17 cellular contexts compared by ENCODE assay signal in the genomic region with DNA sequence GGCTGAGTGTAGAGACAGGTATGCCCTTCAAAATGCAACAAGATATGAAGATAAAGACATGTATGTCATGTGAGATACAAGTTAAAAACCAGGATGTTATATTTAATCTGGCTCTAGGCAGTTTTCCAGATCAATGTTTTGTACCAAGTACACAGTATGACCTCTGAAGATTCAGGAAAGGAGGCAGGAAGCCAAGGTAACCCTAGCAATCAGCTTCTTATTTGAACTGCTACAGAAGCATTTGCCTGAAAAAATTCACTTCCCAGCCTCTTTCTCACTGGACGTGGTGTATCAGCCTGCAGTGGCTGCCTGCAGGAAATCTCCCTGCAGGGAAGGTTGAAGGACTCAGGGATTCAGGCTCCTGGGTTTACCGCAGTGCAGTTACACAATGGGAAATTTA. TPM values are rescaled to one million over a fixed set of nuclear protein-coding genes. Genes with fewer than 3 reads are reported as not detected.
"Had no signal": no experiment of that assay in that cellular context is flagged by ENCODE, and none has a peak within 500 bp of the region (broad histone marks: within the 10 kb centered on the region; RNA-seq: fewer than 3 reads in every experiment).

No MANE protein-coding gene starts in this region.

- ATAC-seq: left lung; naive thymus-derived CD4-positive, alpha-beta T cell; stimulated activated naive CD8-positive, alpha-beta T cell treated with anti-CD3 and anti-CD28 coated beads, Interleukin-15, Interleukin-2, amounts not matched to agents 100 U/mL and 50 U/mL, for 24 hours had no signal

- DNase-seq: activated CD4-positive, alpha-beta T cell treated with anti-CD3 and anti-CD28 coated beads for 1 hour; activated CD4-positive, alpha-beta T cell treated with anti-CD3 and anti-CD28 coated beads, Interleukin-2, amount 50 U/mL, for 48 hours; activated gamma-delta T cell; cerebellar nuclear complex; cortex of kidney; left lung; naive thymus-derived CD4-positive, alpha-beta T cell; posterior cingulate gyrus; stimulated activated naive CD8-positive, alpha-beta T cell treated with anti-CD3 and anti-CD28 coated beads, Interleukin-15, Interleukin-2, amounts not matched to agents 100 U/mL and 50 U/mL, for 24 hours; T-helper 2 cell; transverse colon; uterus; WERI-Rb-1 had no signal

- H3K4me1 Mint-ChIP-seq: activated naive CD4-positive, alpha-beta T cell treated with anti-CD3 and anti-CD28 coated beads, Interleukin-2, amount 50 U/mL, for 24 hours; memory B cell; naive thymus-derived CD4-positive, alpha-beta T cell had no signal

- H3K4me1 ChIP-seq: ascending aorta, breast epithelium, left lung, transverse colon, uterus had no signal

- H3K27me3 ChIP-seq: ascending aorta, transverse colon, uterus had no signal

- H3K4me3 ChIP-seq: ascending aorta, breast epithelium, left lung, transverse colon, uterus had no signal

- H3K36me3 ChIP-seq: ascending aorta, breast epithelium, left lung, transverse colon, uterus, WERI-Rb-1 had no signal

- H3K4me3 Mint-ChIP-seq: activated naive CD4-positive, alpha-beta T cell treated with anti-CD3 and anti-CD28 coated beads, Interleukin-2, amount 50 U/mL, for 24 hours; memory B cell; naive thymus-derived CD4-positive, alpha-beta T cell had no signal

- H3K9me3 ChIP-seq: ascending aorta, breast epithelium, left lung, transverse colon, uterus had no signal

- H3K9me3 Mint-ChIP-seq: activated naive CD4-positive, alpha-beta T cell treated with anti-CD3 and anti-CD28 coated beads, Interleukin-2, amount 50 U/mL, for 24 hours; memory B cell had no signal

- H3K27ac ChIP-seq: ascending aorta, breast epithelium, left lung, transverse colon, uterus, WERI-Rb-1 had no signal

- H3K27ac Mint-ChIP-seq: activated naive CD4-positive, alpha-beta T cell treated with anti-CD3 and anti-CD28 coated beads, Interleukin-2, amount 50 U/mL, for 24 hours; memory B cell; naive thymus-derived CD4-positive, alpha-beta T cell had no signal

- H3K36me3 Mint-ChIP-seq: activated naive CD4-positive, alpha-beta T cell treated with anti-CD3 and anti-CD28 coated beads, Interleukin-2, amount 50 U/mL, for 24 hours; memory B cell; naive thymus-derived CD4-positive, alpha-beta T cell had no signal

RNA-seq across cellular contexts. Expression of a gene that starts 24.1 kb away (rescaled TPM):
- total RNA-seq: ascending aorta; naive thymus-derived CD4-positive, alpha-beta T cell had no signal
